Comparison of ENCODE assay signal across 8 cellular contexts in the genomic region with DNA sequence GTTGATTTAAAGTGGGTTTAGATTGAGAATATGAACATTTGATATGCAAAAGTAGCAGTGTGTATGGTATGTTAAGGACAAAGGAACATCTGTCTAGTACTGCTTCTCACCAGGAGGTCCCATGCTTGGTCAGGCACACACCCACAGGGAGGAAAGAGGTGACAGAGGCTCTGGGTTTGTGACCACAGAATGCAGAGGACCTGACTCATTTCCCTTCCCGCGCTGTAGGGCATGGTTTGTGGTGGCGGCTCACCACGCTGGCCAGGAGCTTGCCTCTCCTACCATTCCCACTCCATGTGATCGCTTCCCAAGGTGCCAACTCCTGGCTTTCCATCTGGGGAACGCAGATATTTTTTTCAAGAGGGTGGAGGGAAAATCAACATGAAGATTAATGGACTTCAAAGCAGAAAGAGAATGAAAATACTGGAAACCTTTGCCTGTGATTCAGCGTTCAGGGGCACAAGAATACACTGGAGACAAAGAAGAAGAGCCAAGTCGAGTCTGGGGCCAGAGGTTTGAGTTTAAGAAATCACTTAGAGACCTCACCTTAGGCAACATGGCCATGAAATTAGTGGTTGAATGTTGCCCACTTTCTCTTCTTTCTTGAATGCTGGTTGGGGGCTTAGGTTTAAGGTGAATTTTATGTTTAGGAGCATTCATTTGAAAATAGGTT.
DNase-seq lines count a peak whose midpoint lies in the region; ATAC-seq, FAIRE-seq and TF ChIP-seq lines count a peak whose summit lies in the region.

No MANE protein-coding gene starts in this region.

- no peaks in the 10 kb centered on the region for H3K27me3 ChIP-seq in SK-N-SH (ENCODE audit: insufficient read depth)
- H3K27me3 ChIP-seq in keratinocyte (ENCODE audit: control insufficient read depth, extremely low read depth, insufficient read depth, low read length) = no peaks in the 10 kb centered on the region
- no peaks in the 10 kb centered on the region for H3K27me3 ChIP-seq in upper lobe of right lung

- H3K9ac ChIP-seq in SK-N-SH (no peak overlapping the region; the same call in 1 of the 2 replicates), keratinocyte (ENCODE audit: control insufficient read depth, extremely low read depth, insufficient read depth, low read length) (no peak overlapping the region)

- intact Hi-C loops in upper lobe of right lung (cut with DNase I) = no loop called here

- peak; percentile 98 for FAIRE-seq in keratinocyte (lab: Jason Lieb, UNC)

- H3K4me3 ChIP-seq in SK-N-SH (ENCODE audit: low read depth in 2 of 2, low read length in 1 of 2) = no peak overlapping the region
- H3K4me3 ChIP-seq in keratinocyte (ENCODE audit: control insufficient read depth in 2 of 3, extremely low read depth in 1 of 3, insufficient read depth in 2 of 3, low read depth in 1 of 3, low read length in 3 of 3) = no peak overlapping the region
- H3K4me3 ChIP-seq in upper lobe of right lung = no peak overlapping the region

- dilution Hi-C loops in keratinocyte (cut with MboI; ENCODE audit: extremely low pct_ligation_motif_present, low sequenced_read_pairs) = no loop called here

- H4K20me1 ChIP-seq in SK-N-SH (ENCODE audit: insufficient read depth) (no peaks in the 10 kb centered on the region), keratinocyte (ENCODE audit: control insufficient read depth, extremely low read depth, insufficient read depth, low read length) (no peaks in the 10 kb centered on the region)

- TF ChIP-seq CTCF in SK-N-SH (IDR thresholded peaks at IDR 0.05) = no peak
- no peak for TF ChIP-seq CTCF in keratinocyte (optimal IDR thresholded peaks at IDR 0.05 in 1 of 3, IDR thresholded peaks at IDR 0.05 in 1 of 3, conservative IDR thresholded peaks at IDR 0.05 in 1 of 3; ENCODE audit: extremely low read depth in 1 of 3, insufficient read depth in 2 of 3, low read length in 3 of 3)
- TF ChIP-seq CTCF in upper lobe of right lung (IDR thresholded peaks at IDR 0.05) = no peak

- H3K27ac ChIP-seq in SK-N-SH (ENCODE audit: low read depth in 2 of 2, low read length in 1 of 2) (peak overlapping the region in 1 of 2 experiments; percentile 81; a peak in 2 of 4 replicates), keratinocyte (ENCODE audit: control insufficient read depth, insufficient read depth, low read length) (no peak overlapping the region), upper lobe of right lung (no peak overlapping the region)

- peak in 1 of 2 experiments; percentile 87; a peak in 2 of 4 replicates for TF ChIP-seq EP300 in SK-N-SH (IDR thresholded peaks at IDR 0.05; ENCODE audit: borderline replicate concordance in 1 of 2, low read depth in 1 of 2, low read length in 1 of 2)

- 41% methylated on average over 8 of the region's 8 CpGs for WGBS in SK-N-SH (ENCODE audit: low lambda C conversion rate)

- no peaks in the 10 kb centered on the region for H3K9me1 ChIP-seq in keratinocyte (ENCODE audit: control insufficient read depth, extremely low read depth, insufficient read depth, low read length)

- no peaks in the 10 kb centered on the region for H3K9me3 ChIP-seq in SK-N-SH
- no peaks in the 10 kb centered on the region for H3K9me3 ChIP-seq in keratinocyte (ENCODE audit: control insufficient read depth, low read depth, low read length)
- no peaks in the 10 kb centered on the region for H3K9me3 ChIP-seq in upper lobe of right lung

- CTCF ChIA-PET in SK-N-SH (lab: Yijun Ruan, JAX) = no interaction called here

- H3K79me2 ChIP-seq in SK-N-SH (ENCODE audit: insufficient read depth) = no peaks in the 10 kb centered on the region
- H3K79me2 ChIP-seq in keratinocyte (ENCODE audit: control insufficient read depth, insufficient read depth, low read length) = no peaks in the 10 kb centered on the region

- H3F3A ChIP-seq in SK-N-SH (replicated peaks; ENCODE audit: insufficient read depth) = peaks cover 8% of the 10 kb centered on the region

- no peak for TF ChIP-seq RAD21 in SK-N-SH (IDR thresholded peaks at IDR 0.05; ENCODE audit: low read length)

- DNase-seq in stimulated activated CD4-positive, alpha-beta T cell treated with anti-CD3 and anti-CD28 coated beads, Interleukin-1b, Interleukin-23, amount 100 ng/mL, for 48 hours = peak; percentile 30
- DNase-seq in stimulated activated CD4-positive, alpha-beta T cell treated with anti-CD3 and anti-CD28 coated beads, Interleukin-2, amount 100 ng/mL, for 48 hours = no peak
- DNase-seq in SK-N-SH (no peak), keratinocyte (ENCODE audit: low read depth, low spot score) (peak; percentile 68), upper lobe of right lung (no peak), hippocampal formation (lab: John Stamatoyannopoulos, UW) (no peak), cerebellar cortex (ENCODE audit: low spot score) (no peak)

- peaks cover 0 to 17% of the 10 kb centered on the region in 2 experiments; a peak in 2 of 4 replicates for H3K4me1 ChIP-seq in SK-N-SH (ENCODE audit: control insufficient read depth in 1 of 2, insufficient read depth in 2 of 2, low read depth in 1 of 2, low read length in 1 of 2)
- peaks cover 16% of the 10 kb centered on the region for H3K4me1 ChIP-seq in keratinocyte (ENCODE audit: control insufficient read depth, extremely low read depth, insufficient read depth, low read length)
- no peaks in the 10 kb centered on the region for H3K4me1 ChIP-seq in upper lobe of right lung

- no peak overlapping the region; the same call in 1 of the 2 replicates for H2AFZ ChIP-seq in SK-N-SH (ENCODE audit: low read depth)
- H2AFZ ChIP-seq in keratinocyte (ENCODE audit: control insufficient read depth, low read length) = no peak overlapping the region

- peak; percentile 95 for ATAC-seq in HG02981 (IDR thresholded peaks at IDR 0.05; ENCODE audit: unreplicated experiment)
- no peak for ATAC-seq in upper lobe of right lung

- no peaks in the 10 kb centered on the region for H3K9me2 ChIP-seq in SK-N-SH

- H3K4me2 ChIP-seq in SK-N-SH = peak overlapping the region; percentile 34; the same call in 1 of the 2 replicates
- H3K4me2 ChIP-seq in keratinocyte (ENCODE audit: control insufficient read depth, extremely low read depth, insufficient read depth, low read depth, low read length) = no peak overlapping the region

- H3K36me3 ChIP-seq in SK-N-SH (replicated peaks in 1 of 2; ENCODE audit: control insufficient read depth in 1 of 2, insufficient read depth in 2 of 2, low read length in 1 of 2) (no peaks in the 10 kb centered on the region), keratinocyte (ENCODE audit: control insufficient read depth in 2 of 2, extremely low read depth in 1 of 2, insufficient read depth in 2 of 2, low read length in 2 of 2) (no peaks in the 10 kb centered on the region), upper lobe of right lung (no peaks in the 10 kb centered on the region)

- POLR2A ChIA-PET in SK-N-SH (lab: Yijun Ruan, JAX) = no interaction called here

TF ChIP-seq in SK-N-SH, 30 proteins besides CTCF, POLR2A, EP300 and RAD21 (continues in another document):
- no peak for TF ChIP-seq RCOR1 (IDR thresholded peaks at IDR 0.05; ENCODE audit: low read length)
- TF ChIP-seq FOXM1 (IDR thresholded peaks at IDR 0.05; ENCODE audit: low read depth) = peak; percentile 47; the same call in 1 of the 2 replicates
- TF ChIP-seq NFIC (IDR thresholded peaks at IDR 0.05; ENCODE audit: borderline replicate concordance) = peak; percentile 68
- no peak for TF ChIP-seq MEF2A (IDR thresholded peaks at IDR 0.05; ENCODE audit: borderline replicate concordance, low read depth)
- TF ChIP-seq FOSL2 (IDR thresholded peaks at IDR 0.05; ENCODE audit: borderline replicate concordance, low read depth) = peak; percentile 73; the same call in 1 of the 2 replicates
- peak; percentile 16; the same call in 1 of the 2 replicates for TF ChIP-seq POLR2AphosphoS5 (IDR thresholded peaks at IDR 0.05; ENCODE audit: low read depth, low read length)
- TF ChIP-seq, protein P1, sequence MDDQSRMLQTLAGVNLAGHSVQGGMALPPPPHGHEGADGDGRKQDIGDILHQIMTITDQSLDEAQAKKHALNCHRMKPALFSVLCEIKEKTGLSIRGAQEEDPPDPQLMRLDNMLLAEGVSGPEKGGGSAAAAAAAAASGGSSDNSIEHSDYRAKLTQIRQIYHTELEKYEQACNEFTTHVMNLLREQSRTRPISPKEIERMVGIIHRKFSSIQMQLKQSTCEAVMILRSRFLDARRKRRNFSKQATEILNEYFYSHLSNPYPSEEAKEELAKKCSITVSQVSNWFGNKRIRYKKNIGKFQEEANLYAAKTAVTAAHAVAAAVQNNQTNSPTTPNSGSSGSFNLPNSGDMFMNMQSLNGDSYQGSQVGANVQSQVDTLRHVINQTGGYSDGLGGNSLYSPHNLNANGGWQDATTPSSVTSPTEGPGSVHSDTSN (IDR thresholded peaks at IDR 0.05) = peak; percentile 60; the same call in 1 of the 2 replicates
- TF ChIP-seq USF2 (IDR thresholded peaks at IDR 0.05; ENCODE audit: borderline replicate concordance, low read depth, low read length) = no peak
- no peak for TF ChIP-seq FOXJ3 (CRISPR knock-in tag; IDR thresholded peaks at IDR 0.05)
- TF ChIP-seq TAF1 (IDR thresholded peaks at IDR 0.05; ENCODE audit: borderline replicate concordance, low read depth, low read length) = no peak
- TF ChIP-seq USF1 (IDR thresholded peaks at IDR 0.05; ENCODE audit: borderline replicate concordance, low read depth) = 0 out of 2 replicates have a peak, but pooled peaks have one; percentile 28
- TF ChIP-seq TCF12 (IDR thresholded peaks at IDR 0.05) = peak; percentile 88
- no peak for TF ChIP-seq YY1 (IDR thresholded peaks at IDR 0.05; ENCODE audit: low read depth)
- TF ChIP-seq TEAD4 (IDR thresholded peaks at IDR 0.05; ENCODE audit: borderline replicate concordance, insufficient read depth) = peak; percentile 79; the same call in 1 of the 2 replicates
- TF ChIP-seq MAX (IDR thresholded peaks at IDR 0.05; ENCODE audit: low read depth) = peak; percentile 86
- no peak for TF ChIP-seq GATA2 (CRISPR knock-in tag; IDR thresholded peaks at IDR 0.05)

Comparison
In these comparisons a context has a peak if more than half of its experiments do, and no peak if none do; other contexts are left out.
1. DNase-seq: peak in stimulated activated CD4-positive, alpha-beta T cell treated with anti-CD3 and anti-CD28 coated beads, Interleukin-1b, Interleukin-23, amount 100 ng/mL, for 48 hours (single experiment) and keratinocyte (single experiment); none in stimulated activated CD4-positive, alpha-beta T cell treated with anti-CD3 and anti-CD28 coated beads, Interleukin-2, amount 100 ng/mL, for 48 hours (0 of 2), SK-N-SH (single experiment), upper lobe of right lung (single experiment), hippocampal formation (0 of 2) and cerebellar cortex (single experiment).